8 cellular contexts compared by ENCODE assay signal in the genomic region with DNA sequence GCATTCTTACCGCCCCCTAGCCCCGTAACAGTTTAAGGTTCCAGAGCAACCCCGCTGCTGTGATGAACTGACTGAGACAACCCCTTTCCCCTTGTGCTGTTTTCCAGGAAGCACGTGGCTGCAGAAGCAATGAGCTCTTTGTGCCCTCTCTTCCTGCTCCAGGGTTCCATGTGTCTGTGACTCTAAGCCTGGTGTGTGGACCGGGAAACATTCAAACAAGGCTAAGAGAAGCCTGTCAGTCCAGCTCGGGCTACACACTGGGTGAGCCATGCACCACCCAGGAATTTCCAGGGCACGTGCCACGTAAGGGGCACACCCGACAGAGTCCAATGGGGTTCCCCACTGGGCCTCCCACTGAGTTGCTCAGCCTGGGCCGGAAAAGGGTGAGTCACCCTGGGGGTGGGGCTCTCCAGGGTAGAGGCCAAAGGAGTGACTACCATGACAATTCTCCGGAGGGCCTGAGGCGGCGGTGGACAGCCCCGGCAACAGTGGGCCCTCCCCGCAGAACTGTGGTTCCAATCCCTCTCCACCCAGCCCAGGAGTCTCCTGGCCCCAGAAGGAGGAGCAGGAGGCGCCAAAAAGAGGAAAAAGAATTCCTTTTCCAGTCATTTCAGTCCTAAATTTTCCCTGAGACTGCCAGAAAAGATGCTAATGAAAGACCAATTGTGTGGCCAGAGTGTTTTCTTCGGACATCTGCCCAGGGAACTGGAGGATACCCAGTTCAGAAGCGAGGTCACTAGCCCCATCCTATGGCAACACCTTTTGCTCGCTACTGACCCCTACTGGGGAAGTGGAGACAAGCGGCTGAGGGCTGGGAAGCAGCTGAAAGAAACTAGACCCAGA.
DNase-seq lines count a peak whose midpoint lies in the region; ATAC-seq and TF ChIP-seq lines count a peak whose summit lies in the region.

No MANE protein-coding gene starts in this region.

- H3K4me3 ChIP-seq in epithelial cell of esophagus (ENCODE audit: low read length): no peak overlapping the region
- H3K4me3 ChIP-seq in mucosa of stomach (ENCODE audit: low read length): no peak overlapping the region

- ATAC-seq in GM18519 (IDR thresholded peaks at IDR 0.05; ENCODE audit: low FRiP score, unreplicated experiment) (peak; percentile 81), HG03060 (IDR thresholded peaks at IDR 0.05; ENCODE audit: low read depth, unreplicated experiment) (peak; percentile 62)

- H3K9me3 ChIP-seq in mucosa of stomach (ENCODE audit: control insufficient read depth, low read length): no peaks in the 10 kb centered on the region

- H3K27me3 ChIP-seq in mucosa of stomach (ENCODE audit: control insufficient read depth, insufficient read depth, low read length): no peaks in the 10 kb centered on the region

- in situ Hi-C loops in ACHN (cut with HindIII; ENCODE audit: low pct_ligation_motif_present, low pct_unique_long_range_greater_than_20kb, low sequenced_read_pairs): no loop called here

- peak; percentile 94 for TF ChIP-seq CTCF in epithelial cell of esophagus (IDR thresholded peaks at IDR 0.05; ENCODE audit: insufficient read depth, low read depth, low read length, missing control alignments)

- DNase-seq in ACHN: peak; percentile 99
- peak; percentile 67 to 85 for DNase-seq in NOMO-1 (lab: John Stamatoyannopoulos, UW; ENCODE audit: unreplicated experiment in 2 of 2)
- DNase-seq in activated CD8-positive, alpha-beta memory T cell treated with anti-CD3 and anti-CD28 coated beads, Interleukin-2, amount 50 U/mL, for 24 hours (ENCODE audit: extremely low read depth): peak; percentile 73
- peak; percentile 99 for DNase-seq in epithelial cell of esophagus (ENCODE audit: low read depth)
- peak; percentile 92 for DNase-seq in stimulated activated CD8-positive, alpha-beta memory T cell treated with anti-CD3 and anti-CD28 coated beads, Interleukin-4, amount 100 ng/mL, for 48 hours

- peaks cover 32% of the 10 kb centered on the region for H3K4me1 ChIP-seq in mucosa of stomach (ENCODE audit: control insufficient read depth, insufficient read depth, low read length)

- no peaks in the 10 kb centered on the region for H3K36me3 ChIP-seq in mucosa of stomach (ENCODE audit: control insufficient read depth, insufficient read depth, low read length)

- peak overlapping the region; percentile 5 for H3K9ac ChIP-seq in mucosa of stomach (ENCODE audit: low read length)
